31 cellular contexts compared by ENCODE assay signal in genomic region chr7:15914611-15915010, GRCh38.
"Had no signal": no experiment of that assay in that cellular context is flagged by ENCODE, and none has a peak within 500 bp of the region (broad histone marks: within the 10 kb centered on the region; RNA-seq: fewer than 3 reads in every experiment).

No MANE protein-coding gene starts in this region.

- H3K4me1 ChIP-seq: ascending aorta had no signal

- H3K27ac ChIP-seq: ascending aorta, cardiac muscle cell, VCaP had no signal

- H3K36me3 ChIP-seq: ascending aorta, cardiac muscle cell had no signal

- H3K4me3 ChIP-seq: ascending aorta, cardiac muscle cell had no signal

- H3K9me3 ChIP-seq: ascending aorta had no signal

- DNase-seq: activated B cell treated with CpG ODN at 0.5 μM for 24 hours; activated CD4-positive, alpha-beta memory T cell treated with anti-CD3 and anti-CD28 coated beads, Interleukin-2, amount 10 ng/mL, durations not matched to agents 7 days and 5 days; activated CD4-positive, alpha-beta T cell treated with anti-CD3 and anti-CD28 coated beads for 1 hour; activated CD4-positive, alpha-beta T cell treated with anti-CD3 and anti-CD28 coated beads for 36 hours; activated CD4-positive, alpha-beta T cell treated with anti-CD3 and anti-CD28 coated beads for 48 hours; activated CD4-positive, alpha-beta T cell treated with anti-CD3 and anti-CD28 coated beads, Interleukin-2, amount 10 ng/mL, durations not matched to agents 7 days and 5 days; activated CD4-positive, alpha-beta T cell treated with anti-CD3 and anti-CD28 coated beads, Interleukin-2, amount 50 U/mL, for 48 hours; activated CD8-positive, alpha-beta memory T cell treated with anti-CD3 and anti-CD28 coated beads for 24 hours; activated CD8-positive, alpha-beta memory T cell treated with anti-CD3 and anti-CD28 coated beads, Interleukin-2, amount 10 ng/mL, durations not matched to agents 7 days and 5 days; activated CD8-positive, alpha-beta memory T cell treated with anti-CD3 and anti-CD28 coated beads, Interleukin-2, amount 50 U/mL, for 48 hours; activated CD8-positive, alpha-beta T cell treated with anti-CD3 and anti-CD28 coated beads, Interleukin-2, amount 10 ng/mL, durations not matched to agents 7 days and 5 days; activated effector memory CD4-positive, alpha-beta T cell treated with Interleukin-2 at 50 U/mL for 16 hours; activated gamma-delta T cell; activated naive CD4-positive, alpha-beta T cell treated with anti-CD3 and anti-CD28 coated beads, Interleukin-2, amount 10 ng/mL, durations not matched to agents 7 days and 5 days; activated naive CD4-positive, alpha-beta T cell treated with Interleukin-2 at 50 U/mL for 16 hours; activated naive CD8-positive, alpha-beta T cell treated with anti-CD3 and anti-CD28 coated beads, Interleukin-2, amount 10 ng/mL, durations not matched to agents 7 days and 5 days; activated naive CD8-positive, alpha-beta T cell treated with anti-CD3 and anti-CD28 coated beads, Interleukin-2, amount 50 U/mL, for 24 hours; activated T-cell treated with anti-CD3 and anti-CD28 coated beads, Interleukin-2, amount 50 U/mL, for 24 hours; activated T-cell treated with anti-CD3 and anti-CD28 coated beads, Interleukin-2, amount 50 U/mL, for 48 hours; amygdala; anterior cingulate cortex; caudate nucleus; cerebellar nuclear complex; T-helper 1 cell; T-helper 2 cell; T-helper 9 cell had no signal

- ATAC-seq: activated CD4-positive, alpha-beta T cell treated with anti-CD3 and anti-CD28 coated beads for 36 hours; activated CD8-positive, alpha-beta memory T cell treated with anti-CD3 and anti-CD28 coated beads, Interleukin-2, amount 10 ng/mL, durations not matched to agents 7 days and 5 days; activated CD8-positive, alpha-beta T cell treated with anti-CD3 and anti-CD28 coated beads, Interleukin-2, amount 10 ng/mL, durations not matched to agents 7 days and 5 days; activated naive CD8-positive, alpha-beta T cell treated with anti-CD3 and anti-CD28 coated beads, Interleukin-2, amount 50 U/mL, for 24 hours had no signal

- FAIRE-seq: bronchial epithelial cell, TTC549 had no signal

- H3K27me3 ChIP-seq: ascending aorta, cardiac muscle cell had no signal
